Comparison of ENCODE assay signal across 22 cellular contexts in genomic region chr17:57625957-57626356, GRCh38.
A peak's percentile ranks its signal among the peaks of the same experiment; 100 is the strongest.
DNase-seq lines count a peak whose midpoint lies in the region; ATAC-seq and TF ChIP-seq lines count a peak whose summit lies in the region.
"Had no signal": no experiment of that assay in that cellular context is flagged by ENCODE, and none has a peak within 500 bp of the region (broad histone marks: within the 10 kb centered on the region; RNA-seq: fewer than 3 reads in every experiment).

No MANE protein-coding gene starts in this region.

- intact Hi-C loops in spleen (cut with DNase I; ENCODE audit: low total_unique reads) = no loop called here

- no peaks in the 10 kb centered on the region for H3K27me3 ChIP-seq in DND-41 (ENCODE audit: insufficient read depth, low read length, poor library complexity)
- no peaks in the 10 kb centered on the region for H3K27me3 ChIP-seq in OCI-LY3 (ENCODE audit: low read depth, low read length)
- no peaks in the 10 kb centered on the region for H3K27me3 ChIP-seq in right atrium auricular region
- H3K27me3 ChIP-seq in spleen (replicated peaks in 1 of 7) = no peaks in the 10 kb centered on the region
- H3K27me3 ChIP-seq: BLaER1 treated with 17β-estradiol and CSF1 and Interleukin-3, amounts not matched to agents 10 nM and 100 nM; Peyer's patch had no signal

- H2AFZ ChIP-seq in DND-41 (ENCODE audit: low read depth, low read length) (no peak overlapping the region), OCI-LY3 (ENCODE audit: low read depth, low read length) (no peak overlapping the region)

- H3K9me3 ChIP-seq in DND-41 (ENCODE audit: insufficient read depth, low read length, severe bottlenecking) (no peaks in the 10 kb centered on the region), OCI-LY3 (ENCODE audit: insufficient read depth, low read length) (no peaks in the 10 kb centered on the region), right atrium auricular region (no peaks in the 10 kb centered on the region), spleen (no peaks in the 10 kb centered on the region)
- H3K9me3 ChIP-seq: BLaER1 treated with 17β-estradiol and CSF1 and Interleukin-3, amounts not matched to agents 10 nM and 100 nM; HAP-1; Peyer's patch; thoracic aorta had no signal

- H3K4me2 ChIP-seq in DND-41 (ENCODE audit: insufficient read depth, low read length) (no peak overlapping the region), OCI-LY3 (ENCODE audit: low read length) (no peak overlapping the region)

- H4K20me1 ChIP-seq in DND-41 (ENCODE audit: insufficient read depth, low read length) = peaks cover 25% of the 10 kb centered on the region; the same call in 1 of the 2 replicates
- no peaks in the 10 kb centered on the region for H4K20me1 ChIP-seq in OCI-LY3 (ENCODE audit: insufficient read depth, low read length)

- peaks cover 100% of the 10 kb centered on the region for H3K36me3 ChIP-seq in DND-41 (ENCODE audit: insufficient read depth, low read length)
- H3K36me3 ChIP-seq in OCI-LY3 (replicated peaks; ENCODE audit: low read depth, low read length) = peaks cover 18% of the 10 kb centered on the region
- H3K36me3 ChIP-seq in right atrium auricular region = no peaks in the 10 kb centered on the region
- peaks cover 0 to 45% (median 0%) of the 10 kb centered on the region in 6 donors for H3K36me3 ChIP-seq in spleen
- H3K36me3 ChIP-seq: HAP-1, Peyer's patch, thoracic aorta had no signal

- H3K27ac ChIP-seq in DND-41 (ENCODE audit: low read length) (peak overlapping the region; percentile 65), OCI-LY3 (ENCODE audit: low read length) (peak overlapping the region; percentile 95; the same call in 1 of the 2 replicates), right atrium auricular region (peak overlapping the region; percentile 68 to 70), spleen (no peak overlapping the region)
- H3K27ac ChIP-seq: thoracic aorta, VCaP had no signal

- no peak for ATAC-seq in DND-41 (ENCODE audit: insufficient read depth, low read depth)
- ATAC-seq: activated naive CD8-positive, alpha-beta T cell treated with anti-CD3 and anti-CD28 coated beads, Interleukin-2, amount 50 U/mL, for 24 hours had no signal

- H3K79me2 ChIP-seq in DND-41 (ENCODE audit: insufficient read depth, low read length) = peaks cover 57% of the 10 kb centered on the region
- no peaks in the 10 kb centered on the region for H3K79me2 ChIP-seq in OCI-LY3 (ENCODE audit: low read length)

- H3K4me3 ChIP-seq in DND-41 (ENCODE audit: low read depth in 1 of 2, low read length in 2 of 2) (no peak overlapping the region), OCI-LY3 (ENCODE audit: low read length) (no peak overlapping the region), right atrium auricular region (no peak overlapping the region), spleen (no peak overlapping the region)
- H3K4me3 ChIP-seq: BLaER1 treated with 17β-estradiol and CSF1 and Interleukin-3, amounts not matched to agents 10 nM and 100 nM; HAP-1; Peyer's patch; thoracic aorta had no signal

- TF ChIP-seq CTCF in DND-41 (IDR thresholded peaks at IDR 0.05; ENCODE audit: borderline replicate concordance, extremely low read depth, low read length, poor library complexity, severe bottlenecking) (no peak), OCI-LY3 (IDR thresholded peaks at IDR 0.05; ENCODE audit: low read depth, low read length) (no peak), right atrium auricular region (IDR thresholded peaks at IDR 0.05) (no peak), spleen (IDR thresholded peaks at IDR 0.05 in 8 of 11, conservative IDR thresholded peaks at IDR 0.05 in 3 of 11) (no peak)

- H3K4me1 ChIP-seq in DND-41 (ENCODE audit: insufficient read depth, low read length) (no peaks in the 10 kb centered on the region), OCI-LY3 (ENCODE audit: low read length) (peaks cover 97% of the 10 kb centered on the region), right atrium auricular region (peaks cover 0 to 46% of the 10 kb centered on the region in 2 donors), spleen (peaks cover 18 to 62% (median 46%) of the 10 kb centered on the region in 6 donors)
- H3K4me1 ChIP-seq: HAP-1 had no signal

- H3K9ac ChIP-seq in DND-41 (ENCODE audit: low read depth, low read length) (no peak overlapping the region), OCI-LY3 (ENCODE audit: low read length) (0 out of 2 replicates have a peak overlapping the region, but pooled peaks have one; percentile 75)

- 88 to 97% (median 94%) methylated on average over 8 to 9 of the region's 9 CpGs for WGBS in spleen, 5 donors

- no peak for TF ChIP-seq POLR2A in spleen (IDR thresholded peaks at IDR 0.05)

- DNase-seq in DND-41 (no peak), right atrium auricular region (ENCODE audit: low spot score) (no peak), spleen (peak; percentile 50), NCI-H2029 (lab: John Stamatoyannopoulos, UW) (no peak), HCEC 1CT (no peak), NOMO-1 treated with dmso at 0.1 percent for 144 hours (lab: John Stamatoyannopoulos, UW; ENCODE audit: unreplicated experiment) (no peak)
- DNase-seq: activated CD4-positive, alpha-beta T cell treated with anti-CD3 and anti-CD28 coated beads for 4 hours; activated naive CD8-positive, alpha-beta T cell treated with anti-CD3 and anti-CD28 coated beads, Interleukin-2, amount 50 U/mL, for 24 hours; activated T-cell treated with anti-CD3 and anti-CD28 coated beads, Interleukin-2, amount 50 U/mL, for 48 hours; COR-L47; erythroblast; glutamatergic neuron; NCI-H1436 treated with DMSO at 0.1 percent for 48 hours; Peyer's patch; stimulated activated naive CD4-positive, alpha-beta T cell treated with Interleukin-2 at 50 U/mL for 16 hours; SW 1271; T-helper 9 cell had no signal

Comparison
In these comparisons a context has a peak if more than half of its experiments do, and no peak if none do; other contexts are left out.
1. H3K27ac ChIP-seq: peak in DND-41 (single experiment), OCI-LY3 (single experiment) and right atrium auricular region (2 of 2); none in spleen (0 of 8).